Comparison of ENCODE assay signal across 9 cellular contexts in the genomic region with DNA sequence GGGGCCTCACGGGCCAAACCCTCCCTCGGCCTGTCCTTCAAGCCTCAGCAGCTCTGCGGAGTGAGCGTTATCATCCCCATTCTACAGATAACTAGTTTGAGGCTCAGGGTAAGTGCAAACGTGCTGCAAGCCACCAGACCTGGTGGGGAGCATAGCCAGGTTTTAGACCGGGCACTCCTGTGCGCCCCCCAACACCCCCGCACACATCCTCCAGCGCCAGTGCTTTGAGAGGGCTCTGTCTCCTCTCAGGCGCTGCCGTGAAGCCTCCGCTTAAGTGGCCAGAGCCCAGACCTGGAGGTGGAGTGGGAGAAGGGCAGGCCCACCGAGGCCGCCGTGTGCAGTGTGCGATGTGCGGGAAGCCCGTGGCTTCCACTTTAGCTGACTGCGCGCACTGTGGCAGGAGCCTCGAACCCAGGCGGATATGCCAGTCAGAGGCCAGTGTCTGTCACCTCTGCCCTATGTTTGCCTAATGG. TPM values are rescaled to one million over a fixed set of nuclear protein-coding genes. Genes with fewer than 3 reads are reported as not detected.
A peak's percentile ranks its signal among the peaks of the same experiment; 100 is the strongest.
DNase-seq lines count a peak whose midpoint lies in the region; ATAC-seq and TF ChIP-seq lines count a peak whose summit lies in the region.
"Had no signal": no experiment of that assay in that cellular context is flagged by ENCODE, and none has a peak within 500 bp of the region (broad histone marks: within the 10 kb centered on the region; RNA-seq: fewer than 3 reads in every experiment).

No MANE protein-coding gene starts in this region.

- H3K36me3 Mint-ChIP-seq in activated naive CD8-positive, alpha-beta T cell treated with anti-CD3 and anti-CD28 coated beads, Interleukin-2, amount 50 U/mL, for 24 hours (ENCODE audit: low read depth): peaks cover 37% of the 10 kb centered on the region
- H3K36me3 Mint-ChIP-seq in endothelial cell (ENCODE audit: low read depth, unreplicated experiment): peaks cover 21% of the 10 kb centered on the region

- CTCF ChIA-PET in A673 (lab: Charles Lee): no interaction called here

- no peaks in the 10 kb centered on the region for H3K27me3 Mint-ChIP-seq in activated naive CD8-positive, alpha-beta T cell treated with anti-CD3 and anti-CD28 coated beads, Interleukin-2, amount 50 U/mL, for 24 hours
- peaks cover 7% of the 10 kb centered on the region for H3K27me3 Mint-ChIP-seq in endothelial cell (ENCODE audit: unreplicated experiment)

- intact Hi-C loops in A673 (cut with micrococcal nuclease; ENCODE audit: unreplicated experiment): no loop called here

- no peak overlapping the region for H3K4me3 ChIP-seq in A673 (ENCODE audit: low read depth, low read length, poor library complexity, severe bottlenecking)
- peak overlapping the region in 1 of 2 donors; percentile 78 for H3K4me3 ChIP-seq in muscle layer of duodenum (ENCODE audit: low read depth in 1 of 2, low read length in 2 of 2)

- no TSS peak for BruUV-seq in A673 (replicated peaks; lab: Mats Ljungman, UMichigan)

- ATAC-seq in HG02840 (IDR thresholded peaks at IDR 0.05; ENCODE audit: low FRiP score, unreplicated experiment) (peak; percentile 8), HG02763 (IDR thresholded peaks at IDR 0.05; ENCODE audit: unreplicated experiment) (no peak)
- ATAC-seq in activated naive CD8-positive, alpha-beta T cell treated with anti-CD3 and anti-CD28 coated beads, Interleukin-2, amount 50 U/mL, for 24 hours: peak; percentile 1
- ATAC-seq: body of pancreas had no signal

- no peaks in the 10 kb centered on the region for H3K27me3 ChIP-seq in A673 (replicated peaks; ENCODE audit: insufficient read depth, low read depth, low read length, poor library complexity)
- no peaks in the 10 kb centered on the region for H3K27me3 ChIP-seq in muscle layer of duodenum (ENCODE audit: low read depth, low read length)
- H3K27me3 ChIP-seq: body of pancreas had no signal

- H3K4me1 ChIP-seq in A673 (ENCODE audit: insufficient read depth, low read length, poor library complexity, severe bottlenecking) (peaks cover 23% of the 10 kb centered on the region), muscle layer of duodenum (ENCODE audit: control insufficient read depth in 1 of 2, insufficient read depth in 2 of 2, low read length in 2 of 2) (peaks cover 61 to 71% of the 10 kb centered on the region in 2 donors)

- H3K4me1 Mint-ChIP-seq in activated naive CD8-positive, alpha-beta T cell treated with anti-CD3 and anti-CD28 coated beads, Interleukin-2, amount 50 U/mL, for 24 hours: peaks cover 86% of the 10 kb centered on the region
- H3K4me1 Mint-ChIP-seq in endothelial cell (ENCODE audit: unreplicated experiment): peaks cover 64% of the 10 kb centered on the region

- H3K27ac ChIP-seq in A673 (ENCODE audit: low read depth, low read length, poor library complexity, severe bottlenecking): peak overlapping the region; percentile 54
- H3K27ac ChIP-seq in muscle layer of duodenum (ENCODE audit: low read length): peak overlapping the region; percentile 89

- H3K27ac Mint-ChIP-seq in activated naive CD8-positive, alpha-beta T cell treated with anti-CD3 and anti-CD28 coated beads, Interleukin-2, amount 50 U/mL, for 24 hours: peak overlapping the region; percentile 98
- H3K27ac Mint-ChIP-seq in endothelial cell (ENCODE audit: unreplicated experiment): no peak overlapping the region

- H3K36me3 ChIP-seq in A673 (ENCODE audit: insufficient read depth, low read length, poor library complexity, severe bottlenecking) (no peaks in the 10 kb centered on the region), muscle layer of duodenum (ENCODE audit: control insufficient read depth in 1 of 2, insufficient read depth in 2 of 2, low read length in 2 of 2) (peaks cover 4 to 12% of the 10 kb centered on the region in 2 donors)

- no peaks in the 10 kb centered on the region for H3K9me3 Mint-ChIP-seq in activated naive CD8-positive, alpha-beta T cell treated with anti-CD3 and anti-CD28 coated beads, Interleukin-2, amount 50 U/mL, for 24 hours
- H3K9me3 Mint-ChIP-seq in endothelial cell (ENCODE audit: unreplicated experiment): no peaks in the 10 kb centered on the region

- POLR2A ChIA-PET in A673 (lab: Charles Lee; ENCODE audit: low non-redundant PET): no interaction called here

- H3K4me3 Mint-ChIP-seq in activated naive CD8-positive, alpha-beta T cell treated with anti-CD3 and anti-CD28 coated beads, Interleukin-2, amount 50 U/mL, for 24 hours: peak overlapping the region; percentile 93
- H3K4me3 Mint-ChIP-seq in endothelial cell (ENCODE audit: unreplicated experiment): no peak overlapping the region

- no peak for DNase-seq in A673 (ENCODE audit: low spot score)
- peak; percentile 45 for DNase-seq in activated naive CD8-positive, alpha-beta T cell treated with anti-CD3 and anti-CD28 coated beads, Interleukin-2, amount 50 U/mL, for 24 hours
- DNase-seq in SKM-1 treated with dmso at 0.1 percent for 144 hours (lab: John Stamatoyannopoulos, UW; ENCODE audit: unreplicated experiment): no peak
- no peak for DNase-seq in endothelial cell (ENCODE audit: low spot score)
- no peak for DNase-seq in dermis blood vessel endothelial cell

- TF ChIP-seq CTCF in A673 (conservative IDR thresholded peaks at IDR 0.05; ENCODE audit: low read depth, low read length) (no peak), endothelial cell (IDR thresholded peaks at IDR 0.05; ENCODE audit: unreplicated experiment) (no peak)

- H3K9me3 ChIP-seq in A673 (ENCODE audit: low read depth, low read length, poor library complexity, severe bottlenecking) (no peaks in the 10 kb centered on the region), muscle layer of duodenum (ENCODE audit: control insufficient read depth in 1 of 2, low read length in 2 of 2) (no peaks in the 10 kb centered on the region)
- H3K9me3 ChIP-seq: body of pancreas had no signal

RNA-seq across cellular contexts. Expression of a gene that starts 1.6 kb away (rescaled TPM):
- 48.7 and 49.9 TPM in 2 replicates for total RNA-seq in A673 (2021)
- total RNA-seq in endothelial cell (ENCODE audit: unreplicated experiment): 115 TPM
- 124 and 164 TPM in 2 replicates for total RNA-seq in dermis blood vessel endothelial cell

RNA-seq across cellular contexts. Expression of a gene that starts 56.9 kb away (rescaled TPM):
- total RNA-seq in A673 (2021) (28.2 and 28.7 TPM in 2 replicates), endothelial cell (ENCODE audit: unreplicated experiment) (30.2 TPM), dermis blood vessel endothelial cell (21.5 and 23.1 TPM in 2 replicates)
